In the genomic region with DNA sequence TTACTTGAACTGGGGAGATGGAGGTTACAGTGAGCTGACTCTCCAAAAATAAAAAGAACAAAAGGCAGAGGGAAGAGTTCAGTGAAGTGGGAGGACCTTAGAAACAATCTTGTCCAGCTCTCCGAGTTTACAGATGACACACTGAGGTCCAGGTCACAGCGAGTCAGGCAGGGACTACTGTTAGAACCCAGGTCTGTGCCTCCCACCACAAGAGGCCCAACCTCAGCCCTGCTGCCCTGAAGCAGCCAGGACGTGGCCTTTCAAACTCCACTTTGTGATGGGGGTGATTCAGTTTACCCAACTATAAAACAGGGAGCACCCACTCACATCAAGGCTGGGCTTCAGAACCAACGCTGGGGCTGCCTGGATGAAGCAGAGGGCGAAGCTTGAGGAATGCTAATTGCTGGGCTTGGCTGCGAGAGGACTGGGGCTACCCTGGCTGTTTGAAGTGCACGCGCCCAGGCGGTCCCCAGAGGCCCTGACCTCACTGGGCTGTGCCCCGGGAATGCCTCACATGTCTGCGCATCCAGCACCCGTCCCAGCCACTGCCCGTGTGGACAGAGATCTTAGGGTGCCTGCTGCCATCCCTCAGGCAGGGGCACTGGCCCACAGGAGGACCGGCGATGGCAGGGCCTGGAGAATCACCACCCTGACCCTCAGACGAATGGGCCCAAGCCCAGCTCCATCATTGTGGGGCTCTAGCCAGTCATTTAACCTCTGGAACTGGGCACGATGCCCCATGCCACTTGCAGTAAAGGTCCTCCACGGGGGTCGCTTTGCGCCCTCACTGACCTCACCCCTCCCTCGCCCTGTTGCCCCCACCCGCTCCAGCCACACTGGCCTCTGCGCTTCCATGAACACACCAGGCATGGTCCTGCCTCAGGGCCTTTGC, we compare ENCODE assay signal across 17 cellular contexts. TPM values are rescaled to one million over a fixed set of nuclear protein-coding genes. Genes with fewer than 3 reads are reported as not detected.
DNase-seq lines count a peak whose midpoint lies in the region; ATAC-seq, FAIRE-seq and TF ChIP-seq lines count a peak whose summit lies in the region.
"Had no signal": no experiment of that assay in that cellular context is flagged by ENCODE, and none has a peak within 500 bp of the region (broad histone marks: within the 10 kb centered on the region; RNA-seq: fewer than 3 reads in every experiment).

No MANE protein-coding gene starts in this region.

- H3K79me1 ChIP-seq in neuronal stem cell (ENCODE audit: low read depth, low read length), result no peaks in the 10 kb centered on the region

- no peaks in the 10 kb centered on the region for H3K9me3 ChIP-seq in HCT116 (ENCODE audit: control insufficient read depth in 1 of 2, insufficient read depth in 1 of 2, low read depth in 1 of 2, low read length in 2 of 2)
- no peaks in the 10 kb centered on the region for H3K9me3 ChIP-seq in astrocyte (ENCODE audit: insufficient read depth, low read depth, low read length)
- H3K9me3 ChIP-seq in neuronal stem cell (replicated peaks in 1 of 2; ENCODE audit: control insufficient read depth in 2 of 2, insufficient read depth in 1 of 2, low read depth in 1 of 2, low read length in 2 of 2), result no peaks in the 10 kb centered on the region
- H3K9me3 ChIP-seq: ovary, spleen had no signal

- H3K27me3 Mint-ChIP-seq in astrocyte (ENCODE audit: low read depth, unreplicated experiment), result peaks cover 7% of the 10 kb centered on the region
- H3K27me3 Mint-ChIP-seq: CD4-positive, alpha-beta memory T cell; central memory CD8-positive, alpha-beta T cell had no signal

- no peaks in the 10 kb centered on the region for H3K9me2 ChIP-seq in HCT116 (ENCODE audit: insufficient read depth)

- CTCF ChIA-PET in HCT116 (lab: Charles Lee), result no interaction called here

- peak overlapping the region; percentile 98 for H2BK15ac ChIP-seq in neuronal stem cell (ENCODE audit: low read length)

- TF ChIP-seq CTCF in HCT116 (IDR thresholded peaks at IDR 0.05 in 2 of 3, conservative IDR thresholded peaks at IDR 0.05 in 1 of 3; ENCODE audit: borderline replicate concordance in 1 of 3, insufficient read depth in 1 of 3, low read depth in 2 of 3, low read length in 2 of 3) (no peak), astrocyte (IDR thresholded peaks at IDR 0.05; ENCODE audit: insufficient read depth, low read depth, low read length) (no peak)

- peak overlapping the region; percentile 89 for H3K18ac ChIP-seq in neuronal stem cell (ENCODE audit: low read length)

- peaks cover 14% of the 10 kb centered on the region for H3K4me1 Mint-ChIP-seq in astrocyte (ENCODE audit: low read depth, unreplicated experiment)

- no peak overlapping the region for H2AFZ ChIP-seq in HCT116 (ENCODE audit: low read depth, low read length, poor library complexity, severe bottlenecking)
- H2AFZ ChIP-seq in astrocyte (ENCODE audit: low read depth, low read length), result no peak overlapping the region
- no peak overlapping the region for H2AFZ ChIP-seq in neuronal stem cell (ENCODE audit: low read length)

- H3K4ac ChIP-seq in neuronal stem cell (ENCODE audit: low read length), result peak overlapping the region; percentile 1

- no peaks in the 10 kb centered on the region for H3K9me3 Mint-ChIP-seq in astrocyte (ENCODE audit: unreplicated experiment)
- H3K9me3 Mint-ChIP-seq: CD4-positive, alpha-beta memory T cell; central memory CD8-positive, alpha-beta T cell had no signal

- H2BK12ac ChIP-seq in neuronal stem cell (ENCODE audit: low read length), result peak overlapping the region; percentile 91

- no peak overlapping the region for H3K9ac ChIP-seq in HCT116 (ENCODE audit: low read length)
- no peak overlapping the region for H3K9ac ChIP-seq in astrocyte (ENCODE audit: low read length)
- H3K9ac ChIP-seq in neuronal stem cell (ENCODE audit: low read depth, low read length, poor library complexity), result no peak overlapping the region

- H3K36me3 Mint-ChIP-seq in astrocyte (ENCODE audit: low read depth, unreplicated experiment), result no peaks in the 10 kb centered on the region
- H3K36me3 Mint-ChIP-seq: CD4-positive, alpha-beta memory T cell had no signal

- H3K27ac Mint-ChIP-seq in astrocyte (ENCODE audit: unreplicated experiment), result peak overlapping the region; percentile 34

- peak; percentile 40 for DNase-seq in EL
- no peak for DNase-seq in HCT116 (ENCODE audit: low read depth, low spot score)
- no peak for DNase-seq in astrocyte (ENCODE audit: low read depth)
- DNase-seq in neuronal stem cell (ENCODE audit: low spot score), result no peak
- DNase-seq in NCI-H2029 (lab: John Stamatoyannopoulos, UW), result no peak
- DNase-seq in effector CD4-positive, alpha-beta T cell, result no peak
- DNase-seq in Ammon's horn (ENCODE audit: low spot score), result no peak
- DNase-seq: CD4-positive, alpha-beta memory T cell; glutamatergic neuron; NCI-H526; spleen had no signal

- H3K27me3 ChIP-seq in HCT116 (ENCODE audit: insufficient read depth, low read length), result no peaks in the 10 kb centered on the region
- H3K27me3 ChIP-seq in astrocyte (ENCODE audit: insufficient read depth, low read length), result no peaks in the 10 kb centered on the region
- H3K27me3 ChIP-seq in neuronal stem cell (ENCODE audit: control insufficient read depth in 3 of 3, insufficient read depth in 3 of 3, low read depth in 1 of 3, low read length in 3 of 3), result no peaks in the 10 kb centered on the region
- H3K27me3 ChIP-seq: ovary, spleen had no signal

- no peak for TF ChIP-seq RAD21 in HCT116 (IDR thresholded peaks at IDR 0.05; ENCODE audit: low read depth)

- H2BK120ac ChIP-seq in neuronal stem cell (ENCODE audit: low read depth, low read length), result peak overlapping the region; percentile 10

- peak overlapping the region; percentile 99 for H2AK5ac ChIP-seq in neuronal stem cell (ENCODE audit: low read depth, low read length)

- peaks cover 12 to 35% of the 10 kb centered on the region in 2 experiments; a peak in 3 of 4 replicates for H3K4me1 ChIP-seq in HCT116 (ENCODE audit: control insufficient read depth in 1 of 2, insufficient read depth in 2 of 2, low read length in 2 of 2)
- H3K4me1 ChIP-seq in astrocyte (ENCODE audit: insufficient read depth, low read length), result peaks cover 31% of the 10 kb centered on the region
- H3K4me1 ChIP-seq in neuronal stem cell (ENCODE audit: control insufficient read depth in 2 of 2, insufficient read depth in 1 of 2, low read depth in 1 of 2, low read length in 2 of 2), result peaks cover 35 to 36% of the 10 kb centered on the region in 2 donors

- peak overlapping the region; percentile 45 for H3K4me3 Mint-ChIP-seq in astrocyte (ENCODE audit: unreplicated experiment)
- H3K4me3 Mint-ChIP-seq: CD4-positive, alpha-beta memory T cell; central memory CD8-positive, alpha-beta T cell had no signal

- POLR2A ChIA-PET in HCT116 (lab: Charles Lee), result no interaction called here

- BruUV-seq in HCT116 (replicated peaks; lab: Mats Ljungman, UMichigan), result no TSS peak

- H3K27ac ChIP-seq in HCT116 (ENCODE audit: low read depth, low read length), result no peak overlapping the region; the same call in 1 of the 2 replicates
- no peak overlapping the region for H3K27ac ChIP-seq in astrocyte (ENCODE audit: low read depth, low read length)
- no peak overlapping the region for H3K27ac ChIP-seq in neuronal stem cell (replicated peaks; ENCODE audit: low read length)
- H3K27ac ChIP-seq: ovary, spleen had no signal

- no peak overlapping the region for H4K91ac ChIP-seq in neuronal stem cell (ENCODE audit: low read depth, low read length, poor library complexity)

- peak overlapping the region; percentile 83 for H3K14ac ChIP-seq in neuronal stem cell (ENCODE audit: low read length)

- FAIRE-seq in astrocyte (lab: Jason Lieb, UNC), result no peak

- ATAC-seq in HCT116, result no peak

- no peak overlapping the region for H4K8ac ChIP-seq in neuronal stem cell (ENCODE audit: low read depth, low read length)

- H3K23ac ChIP-seq in neuronal stem cell (ENCODE audit: low read depth, low read length, poor library complexity), result peak overlapping the region; percentile 50

- 0 out of 2 replicates have a peak overlapping the region, but pooled peaks have one; percentile 5 for H3K4me2 ChIP-seq in HCT116 (ENCODE audit: low read length)
- H3K4me2 ChIP-seq in astrocyte (ENCODE audit: low read length), result no peak overlapping the region
- H3K4me2 ChIP-seq in neuronal stem cell (ENCODE audit: insufficient read depth, low read length, poor library complexity, severe bottlenecking), result no peak overlapping the region

- no CpG with 5 or more reads among the region's 23 CpGs for WGBS in neuronal stem cell (ENCODE audit: extremely low coverage in 2 of 2, insufficient read length in 2 of 2, insufficient replicate concordance in 1 of 2), 2 donors

- peak overlapping the region; percentile 95 for H2BK5ac ChIP-seq in neuronal stem cell (ENCODE audit: low read length)

- no peak overlapping the region for H3K4me3 ChIP-seq in HCT116 (replicated peaks in 1 of 2; ENCODE audit: low read depth in 1 of 2, low read length in 2 of 2)
- H3K4me3 ChIP-seq in astrocyte (ENCODE audit: insufficient read depth, low read depth, low read length), result no peak overlapping the region
- H3K4me3 ChIP-seq in neuronal stem cell (ENCODE audit: low read length in 2 of 2), result no peak overlapping the region
- H3K4me3 ChIP-seq: ovary, spleen had no signal

- no peaks in the 10 kb centered on the region for H4K20me1 ChIP-seq in HCT116 (ENCODE audit: insufficient read depth)
- no peaks in the 10 kb centered on the region for H4K20me1 ChIP-seq in astrocyte (ENCODE audit: insufficient read depth, low read length)

- TF ChIP-seq POLR2A in HCT116 (IDR thresholded peaks at IDR 0.05; ENCODE audit: borderline replicate concordance, extremely low read depth, insufficient read depth, insufficient read length), result no peak

- H3K36me3 ChIP-seq in HCT116 (ENCODE audit: control insufficient read depth in 1 of 2, insufficient read depth in 2 of 2, low read length in 2 of 2) (no peaks in the 10 kb centered on the region), astrocyte (ENCODE audit: insufficient read depth, low read length) (no peaks in the 10 kb centered on the region), neuronal stem cell (replicated peaks in 1 of 2; ENCODE audit: control insufficient read depth in 2 of 2, insufficient read depth in 2 of 2, low read length in 2 of 2) (no peaks in the 10 kb centered on the region)
- H3K36me3 ChIP-seq: ovary, spleen had no signal

- intact Hi-C loops in HCT116 (cut with micrococcal nuclease), result no loop called here

- H3K79me2 ChIP-seq in HCT116 (ENCODE audit: insufficient read depth, low read length), result no peaks in the 10 kb centered on the region
- no peaks in the 10 kb centered on the region for H3K79me2 ChIP-seq in astrocyte (ENCODE audit: insufficient read depth, low read length)

- RAD21 ChIA-PET in HCT116 (lab: Charles Lee; ENCODE audit: low non-redundant PET in 1 of 2, low total read pairs in 2 of 2, uncharacterized antibody in 2 of 2, unreplicated experiment in 2 of 2), result no interaction called here

TF ChIP-seq in HCT116, 20 proteins besides CTCF, POLR2A, EP300 and RAD21 (continues in another document):
- TF ChIP-seq ZNF274 (IDR thresholded peaks at IDR 0.05; ENCODE audit: low read depth, low read length), result no peak

RNA-seq across cellular contexts. Expression of gene SLC5A10, which starts 11.4 kb away (rescaled TPM):
- total RNA-seq in HCT116 (2021; ENCODE audit: unreplicated experiment), result not detected
- polyA plus RNA-seq in HCT116 (2012), result 0.09 TPM in 1 of 2 replicates, not detected in the other
- total RNA-seq in astrocyte, result 0.14 TPM in 1 of 2 replicates, not detected in the other
- under 0.01 TPM for polyA plus RNA-seq in neuronal stem cell (2013, experiment 1 of 2)
- not detected for polyA plus RNA-seq in neuronal stem cell (2013, experiment 2 of 2)
- total RNA-seq: CD4-positive, alpha-beta memory T cell; kidney epithelial cell; mucosa of gallbladder; RPMI7951; T-helper 1 cell treated with Interleukin-12 subunit alpha and Interleukin-12 subunit beta and Interleukin-4 antibody, amounts not matched to agents 30 ng/mL and 1 ng/mL, for 36 hours had no signal

RNA-seq across cellular contexts. Expression of gene FAM83G, which starts 41.2 kb away (rescaled TPM):
- 33.9 TPM for total RNA-seq in HCT116 (2021; ENCODE audit: unreplicated experiment)
- 25.6 and 25.9 TPM in 2 replicates for polyA plus RNA-seq in HCT116 (2012)
- 10.6 and 12.9 TPM in 2 replicates for total RNA-seq in astrocyte
- polyA plus RNA-seq in neuronal stem cell (2013, experiment 1 of 2), result 9.5 TPM
- 9.7 TPM for polyA plus RNA-seq in neuronal stem cell (2013, experiment 2 of 2)
